35 cellular contexts compared by ENCODE assay signal in the genomic region with DNA sequence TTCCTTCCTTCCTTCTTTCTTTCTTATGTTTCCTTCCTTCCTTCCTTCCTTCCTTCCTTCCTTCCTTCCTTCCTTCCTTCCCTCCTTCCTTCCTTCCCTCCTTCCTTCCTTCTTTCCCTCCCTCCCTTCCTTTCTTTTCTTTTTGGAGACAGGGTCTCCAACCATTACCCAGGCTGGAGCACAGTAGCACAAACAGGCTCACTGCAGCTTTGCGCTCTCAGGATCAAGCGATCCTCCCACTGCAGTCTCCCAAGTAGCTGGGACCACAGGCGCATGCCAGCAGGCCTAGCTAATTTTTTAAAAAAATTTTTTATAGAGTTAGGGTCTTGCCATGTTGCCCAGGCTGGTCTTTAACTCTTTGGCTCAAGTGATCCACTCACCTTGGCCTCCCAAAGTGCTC. TPM values are rescaled to one million over a fixed set of nuclear protein-coding genes. Genes with fewer than 3 reads are reported as not detected.
A peak's percentile ranks its signal among the peaks of the same experiment; 100 is the strongest.
DNase-seq lines count a peak whose midpoint lies in the region; ATAC-seq and TF ChIP-seq lines count a peak whose summit lies in the region.
"Had no signal": no experiment of that assay in that cellular context is flagged by ENCODE, and none has a peak within 500 bp of the region (broad histone marks: within the 10 kb centered on the region; RNA-seq: fewer than 3 reads in every experiment).

No MANE protein-coding gene starts in this region.

- peaks cover 3 to 6% (median 5%) of the 10 kb centered on the region in 3 experiments; a peak in 5 of 7 replicates for H3K36me3 Mint-ChIP-seq in H9 (ENCODE audit: insufficient read depth in 1 of 3, low read depth in 3 of 3)
- H3K36me3 Mint-ChIP-seq: CD14-positive monocyte had no signal

- no peak overlapping the region for H3K23ac ChIP-seq in H9 (ENCODE audit: insufficient read length, low read depth, low read length)

- H2BK5ac ChIP-seq in H9 (ENCODE audit: insufficient read length, low read length), result no peak overlapping the region

- no TSS peak for BruUV-seq in A673 (replicated peaks; lab: Mats Ljungman, UMichigan)

- no peak overlapping the region for H4K91ac ChIP-seq in H9 (ENCODE audit: insufficient read length, low read depth, low read length)

- peak overlapping the region; percentile 73 for H3K27ac ChIP-seq in A673 (ENCODE audit: low read depth, low read length, poor library complexity, severe bottlenecking)
- no peak overlapping the region for H3K27ac ChIP-seq in H9 (ENCODE audit: insufficient read length, low read depth, low read length)
- no peak overlapping the region for H3K27ac ChIP-seq in HEK293 (ENCODE audit: extremely low read depth, low read depth, low read length)
- peak overlapping the region; percentile 99 for H3K27ac ChIP-seq in SK-N-MC
- H3K27ac ChIP-seq in coronary artery, result no peak overlapping the region
- H3K27ac ChIP-seq: 22Rv1; A549; BLaER1; BLaER1 treated with 17β-estradiol and CSF1 and Interleukin-3, amounts not matched to agents 10 nM and 100 nM; C4-2B had no signal

- CTCF ChIA-PET in A673 (lab: Charles Lee), result interaction anchor here (0.7 to 1.1 kb wide), 2 partner anchors 13 to 411 kb away, joined by 3 to 5 read pairs; no protein-coding TSS in a partner anchor
- CTCF ChIA-PET in HEK293 (lab: Yijun Ruan, JAX), result interaction anchor here (0.7 kb wide), 1 partner anchor 163 kb away, joined by 3 read pairs; no protein-coding TSS in a partner anchor

- H4K5ac ChIP-seq in H9 (ENCODE audit: insufficient read length, low read depth, low read length), result no peak overlapping the region

- H3T11ph ChIP-seq in H9 (ENCODE audit: low read length), result no peak overlapping the region

- no peaks in the 10 kb centered on the region for H4K20me1 ChIP-seq in H9 (ENCODE audit: control insufficient read depth, insufficient read depth, insufficient read length)
- H4K20me1 ChIP-seq: BLaER1; BLaER1 treated with 17β-estradiol and CSF1 and Interleukin-3, amounts not matched to agents 10 nM and 100 nM had no signal

- peak overlapping the region in 2 of 3 experiments; percentile 34 to 59; a peak in 1 of 7 replicates for H3K27ac Mint-ChIP-seq in H9
- H3K27ac Mint-ChIP-seq: B cell; CD14-positive monocyte; CD4-positive, alpha-beta memory T cell; CD4-positive, alpha-beta T cell; CD4-positive, CD25-positive, alpha-beta regulatory T cell; CD8-positive, alpha-beta memory T cell; CD8-positive, alpha-beta T cell had no signal

- no peaks in the 10 kb centered on the region for H3K79me1 ChIP-seq in H9 (ENCODE audit: insufficient read depth, low read depth, low read length, poor library complexity, severe bottlenecking)

- no peak overlapping the region for H2BK12ac ChIP-seq in H9 (ENCODE audit: insufficient read length, low read depth, low read length)

- peaks cover under 1% of the 10 kb centered on the region; the same call in 1 of the 2 replicates for H3K27me3 Mint-ChIP-seq in H9 (ENCODE audit: low read depth)
- H3K27me3 Mint-ChIP-seq: CD4-positive, alpha-beta T cell; CD4-positive, CD25-positive, alpha-beta regulatory T cell had no signal

- no peak overlapping the region for H3K14ac ChIP-seq in H9 (ENCODE audit: insufficient read depth, low read length)

- peaks cover 13% of the 10 kb centered on the region for H3K4me1 ChIP-seq in A673 (ENCODE audit: insufficient read depth, low read length, poor library complexity, severe bottlenecking)
- no peaks in the 10 kb centered on the region for H3K4me1 ChIP-seq in H9 (ENCODE audit: insufficient read depth, low read length)
- no peaks in the 10 kb centered on the region for H3K4me1 ChIP-seq in HEK293 (ENCODE audit: control insufficient read depth, insufficient read depth, low read length)
- H3K4me1 ChIP-seq: A549, BE2C, BLaER1, Caco-2 had no signal

- no peak overlapping the region for H4K8ac ChIP-seq in H9 (replicated peaks; ENCODE audit: insufficient read length, low read depth, low read length)

- no peak overlapping the region for H2BK15ac ChIP-seq in H9 (ENCODE audit: low read depth, low read length)

- H2AFZ ChIP-seq in H9 (ENCODE audit: low read length), result no peak overlapping the region

- no peaks in the 10 kb centered on the region for H3K23me2 ChIP-seq in H9 (ENCODE audit: insufficient read length, low read depth, low read length, poor library complexity, severe bottlenecking)

- TF ChIP-seq CTCF in A673 (conservative IDR thresholded peaks at IDR 0.05; ENCODE audit: low read depth, low read length), result no peak
- TF ChIP-seq CTCF in H9 (conservative IDR thresholded peaks at IDR 0.05), result no peak
- TF ChIP-seq CTCF in HEK293 (tag by site-specific recombination; IDR thresholded peaks at IDR 0.05), result no peak
- no peak for TF ChIP-seq CTCF in coronary artery (IDR thresholded peaks at IDR 0.05)

- H3K4me3 ChIP-seq in A673 (ENCODE audit: low read depth, low read length, poor library complexity, severe bottlenecking) (no peak overlapping the region), HEK293 (ENCODE audit: low read depth, low read length) (no peak overlapping the region), SK-N-MC (no peak overlapping the region), coronary artery (no peak overlapping the region)
- H3K4me3 ChIP-seq: A549; BLaER1; BLaER1 treated with 17β-estradiol and CSF1 and Interleukin-3, amounts not matched to agents 10 nM and 100 nM had no signal

- H2BK20ac ChIP-seq in H9 (ENCODE audit: low read depth, low read length, poor library complexity, severe bottlenecking), result no peak overlapping the region

- H3K4ac ChIP-seq in H9 (ENCODE audit: low read depth, low read length), result no peak overlapping the region

- H3K27me3 ChIP-seq in A673 (replicated peaks; ENCODE audit: insufficient read depth, low read depth, low read length, poor library complexity) (no peaks in the 10 kb centered on the region), H9 (ENCODE audit: insufficient read depth, low read length) (no peaks in the 10 kb centered on the region)
- H3K27me3 ChIP-seq: BLaER1; BLaER1 treated with 17β-estradiol and CSF1 and Interleukin-3, amounts not matched to agents 10 nM and 100 nM had no signal

- H3K9ac ChIP-seq in H9 (ENCODE audit: extremely low read depth, insufficient read length, low read length) (no peak overlapping the region), SK-N-MC (ENCODE audit: insufficient read length) (peak overlapping the region; percentile 60)
- H3K9ac ChIP-seq: BLaER1; BLaER1 treated with 17β-estradiol and CSF1 and Interleukin-3, amounts not matched to agents 10 nM and 100 nM had no signal

- no peak overlapping the region for H3K4me3 Mint-ChIP-seq in H9
- H3K4me3 Mint-ChIP-seq: B cell; CD14-positive monocyte; CD4-positive, alpha-beta memory T cell; CD4-positive, alpha-beta T cell; CD4-positive, CD25-positive, alpha-beta regulatory T cell; CD8-positive, alpha-beta memory T cell; CD8-positive, alpha-beta T cell had no signal

- no peaks in the 10 kb centered on the region for H3K36me3 ChIP-seq in A673 (ENCODE audit: insufficient read depth, low read length, poor library complexity, severe bottlenecking)
- no peaks in the 10 kb centered on the region for H3K36me3 ChIP-seq in HEK293 (ENCODE audit: control insufficient read depth in 2 of 2, insufficient read depth in 1 of 2, low read length in 2 of 2)
- H3K36me3 ChIP-seq in SK-N-MC (ENCODE audit: insufficient read depth, low read length), result no peaks in the 10 kb centered on the region
- H3K36me3 ChIP-seq: BE2C had no signal

- POLR2A ChIA-PET in A673 (lab: Charles Lee; ENCODE audit: low non-redundant PET), result no interaction called here
- POLR2A ChIA-PET in HEK293 (lab: Yijun Ruan, JAX), result no interaction called here

- H3K4me1 Mint-ChIP-seq in H9, result no peaks in the 10 kb centered on the region
- H3K4me1 Mint-ChIP-seq: B cell; CD14-positive monocyte; CD4-positive, CD25-positive, alpha-beta regulatory T cell had no signal

- intact Hi-C loops in A673 (cut with micrococcal nuclease; ENCODE audit: unreplicated experiment), result loop anchor here (10.0 kb wide), 1 partner anchor 165 kb away; no protein-coding TSS in a partner anchor

- H2AK5ac ChIP-seq in H9 (ENCODE audit: insufficient read length, low read length), result no peak overlapping the region

- H3K9me3 ChIP-seq in A673 (ENCODE audit: low read depth, low read length, poor library complexity, severe bottlenecking) (no peaks in the 10 kb centered on the region), H9 (ENCODE audit: control insufficient read depth, low read depth, low read length) (no peaks in the 10 kb centered on the region), HEK293 (ENCODE audit: control insufficient read depth, insufficient read depth, low read depth, low read length) (no peaks in the 10 kb centered on the region), SK-N-MC (ENCODE audit: low read depth, low read length) (no peaks in the 10 kb centered on the region)
- H3K9me3 ChIP-seq: BE2C, Caco-2 had no signal

- peaks cover 4% of the 10 kb centered on the region in 2 experiments for H3K9me3 Mint-ChIP-seq in H9
- H3K9me3 Mint-ChIP-seq: CD4-positive, alpha-beta T cell had no signal

- DNase-seq in A673 (ENCODE audit: low spot score) (peak; percentile 78), H9 (no peak), SK-N-MC (ENCODE audit: low read depth, low spot score) (peak; percentile 89), NCI-H2107 treated with DMSO at 0.1 percent for 48 hours (lab: John Stamatoyannopoulos, UW; ENCODE audit: unreplicated experiment) (no peak), T-helper 2 cell (no peak), coronary artery (ENCODE audit: low spot score) (no peak)
- DNase-seq: 8988T; ACHN; AML-193; BE2C; C1 segment of cervical spinal cord; Caco-2; Calu3; CD4-positive, alpha-beta memory T cell; CD4-positive, alpha-beta T cell; CD4-positive, CD25-positive, alpha-beta regulatory T cell; CD8-positive, alpha-beta memory T cell; CD8-positive, alpha-beta T cell; COR-L47; DMS 273 treated with DMSO at 0.1 percent for 48 hours; DMS153; DMS53; DMS79; DMS79 treated with DMSO at 0.1 percent for 48 hours; DND-41; EL had no signal

- H2BK120ac ChIP-seq in H9 (ENCODE audit: low read depth, low read length, poor library complexity, severe bottlenecking), result no peak overlapping the region

- no CpG with 5 or more reads among the region's 3 CpGs for WGBS in H9 (ENCODE audit: extremely low coverage, insufficient read length, low lambda C conversion rate)

- no peak overlapping the region for H3K18ac ChIP-seq in H9 (ENCODE audit: insufficient read length, low read depth, low read length)

- no peak for ATAC-seq in HG03175 (IDR thresholded peaks at IDR 0.05; ENCODE audit: unreplicated experiment)
- ATAC-seq: A549; CD8-positive, alpha-beta T cell had no signal

- no peak overlapping the region for H3K4me2 ChIP-seq in H9 (ENCODE audit: insufficient read depth, insufficient read length, low read length)
- H3K4me2 ChIP-seq: A549; BLaER1; BLaER1 treated with 17β-estradiol and CSF1 and Interleukin-3, amounts not matched to agents 10 nM and 100 nM had no signal

- no peak overlapping the region for H3K56ac ChIP-seq in H9 (ENCODE audit: insufficient read length, low read depth, low read length)

- H3K79me2 ChIP-seq in H9 (ENCODE audit: insufficient read depth, low read length), result no peaks in the 10 kb centered on the region

TF ChIP-seq in HEK293, 187 proteins besides CTCF, POLR2A, EP300 and RAD21 (continues in another document):
- no peak for TF ChIP-seq ZNF394 (tag by site-specific recombination; IDR thresholded peaks at IDR 0.05; ENCODE audit: borderline replicate concordance)

RNA-seq across cellular contexts. Expression of gene ZKSCAN2, which starts 31.8 kb away (rescaled TPM):
- total RNA-seq in A673 (2021) (16.4 and 17.0 TPM in 2 replicates), H9 (2021) (16.5 TPM in 2 replicates)

Comparison
In these comparisons a context has a peak if more than half of its experiments do, and no peak if none do; other contexts are left out.
1. DNase-seq: peak in A673 (single experiment) and SK-N-MC (single experiment); none in H9 (single experiment), NCI-H2107 treated with DMSO at 0.1 percent for 48 hours (single experiment), T-helper 2 cell (0 of 5) and coronary artery (single experiment).
2. H3K27ac ChIP-seq: peak in A673 (single experiment) and SK-N-MC (single experiment); none in H9 (single experiment), HEK293 (single experiment) and coronary artery (0 of 2).